3 cellular contexts compared by ENCODE assay signal in the genomic region with DNA sequence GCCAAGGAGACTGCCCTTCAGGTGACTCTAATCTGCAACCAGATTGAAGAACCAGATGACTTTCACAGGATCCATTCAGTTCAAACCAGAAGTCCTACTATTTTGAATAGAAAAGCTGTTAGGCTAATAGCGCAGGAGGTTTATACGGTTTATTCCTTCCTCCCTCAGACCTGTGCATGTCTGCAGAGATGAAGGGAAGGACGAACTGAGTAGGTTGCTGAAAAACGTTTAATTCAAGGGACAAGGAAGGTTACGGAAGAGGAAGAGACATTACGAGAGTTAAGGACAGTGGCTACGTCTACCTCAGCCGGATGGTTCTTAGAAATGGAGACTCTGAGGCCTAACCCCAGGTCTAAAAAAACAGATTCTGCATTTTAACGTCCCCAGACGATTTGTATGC.
TF ChIP-seq lines count a peak whose summit lies in the region.

No MANE protein-coding gene starts in this region.

TF ChIP-seq in A549, 52 proteins besides CTCF, POLR2A, EP300 and RAD21:
- TF ChIP-seq CBX8 (IDR thresholded peaks at IDR 0.05) (no peak), FOSB (CRISPR knock-in tag; IDR thresholded peaks at IDR 0.05) (no peak), SREBF2 (IDR thresholded peaks at IDR 0.05) (no peak), CEBPB (IDR thresholded peaks at IDR 0.05) (no peak), FOXS1 (CRISPR knock-in tag; IDR thresholded peaks at IDR 0.05) (no peak), ZSCAN20 (CRISPR knock-in tag; IDR thresholded peaks at IDR 0.05) (no peak), TFCP2L1 (CRISPR knock-in tag; IDR thresholded peaks at IDR 0.05) (no peak), PHF8 (IDR thresholded peaks at IDR 0.05; ENCODE audit: borderline replicate concordance, low read depth) (no peak), KDM1A (IDR thresholded peaks at IDR 0.05; ENCODE audit: low read depth) (no peak), GATA3 (IDR thresholded peaks at IDR 0.05; ENCODE audit: borderline replicate concordance) (no peak), BHLHE40 (IDR thresholded peaks at IDR 0.05; ENCODE audit: low read depth, low read length) (no peak), JUN (IDR thresholded peaks at IDR 0.05) (no peak), CBX2 (IDR thresholded peaks at IDR 0.05; ENCODE audit: borderline replicate concordance, low read depth) (no peak)
- TF ChIP-seq, protein P1, sequence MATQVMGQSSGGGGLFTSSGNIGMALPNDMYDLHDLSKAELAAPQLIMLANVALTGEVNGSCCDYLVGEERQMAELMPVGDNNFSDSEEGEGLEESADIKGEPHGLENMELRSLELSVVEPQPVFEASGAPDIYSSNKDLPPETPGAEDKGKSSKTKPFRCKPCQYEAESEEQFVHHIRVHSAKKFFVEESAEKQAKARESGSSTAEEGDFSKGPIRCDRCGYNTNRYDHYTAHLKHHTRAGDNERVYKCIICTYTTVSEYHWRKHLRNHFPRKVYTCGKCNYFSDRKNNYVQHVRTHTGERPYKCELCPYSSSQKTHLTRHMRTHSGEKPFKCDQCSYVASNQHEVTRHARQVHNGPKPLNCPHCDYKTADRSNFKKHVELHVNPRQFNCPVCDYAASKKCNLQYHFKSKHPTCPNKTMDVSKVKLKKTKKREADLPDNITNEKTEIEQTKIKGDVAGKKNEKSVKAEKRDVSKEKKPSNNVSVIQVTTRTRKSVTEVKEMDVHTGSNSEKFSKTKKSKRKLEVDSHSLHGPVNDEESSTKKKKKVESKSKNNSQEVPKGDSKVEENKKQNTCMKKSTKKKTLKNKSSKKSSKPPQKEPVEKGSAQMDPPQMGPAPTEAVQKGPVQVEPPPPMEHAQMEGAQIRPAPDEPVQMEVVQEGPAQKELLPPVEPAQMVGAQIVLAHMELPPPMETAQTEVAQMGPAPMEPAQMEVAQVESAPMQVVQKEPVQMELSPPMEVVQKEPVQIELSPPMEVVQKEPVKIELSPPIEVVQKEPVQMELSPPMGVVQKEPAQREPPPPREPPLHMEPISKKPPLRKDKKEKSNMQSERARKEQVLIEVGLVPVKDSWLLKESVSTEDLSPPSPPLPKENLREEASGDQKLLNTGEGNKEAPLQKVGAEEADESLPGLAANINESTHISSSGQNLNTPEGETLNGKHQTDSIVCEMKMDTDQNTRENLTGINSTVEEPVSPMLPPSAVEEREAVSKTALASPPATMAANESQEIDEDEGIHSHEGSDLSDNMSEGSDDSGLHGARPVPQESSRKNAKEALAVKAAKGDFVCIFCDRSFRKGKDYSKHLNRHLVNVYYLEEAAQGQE (IDR thresholded peaks at IDR 0.05): no peak
- TF ChIP-seq, protein P2, sequence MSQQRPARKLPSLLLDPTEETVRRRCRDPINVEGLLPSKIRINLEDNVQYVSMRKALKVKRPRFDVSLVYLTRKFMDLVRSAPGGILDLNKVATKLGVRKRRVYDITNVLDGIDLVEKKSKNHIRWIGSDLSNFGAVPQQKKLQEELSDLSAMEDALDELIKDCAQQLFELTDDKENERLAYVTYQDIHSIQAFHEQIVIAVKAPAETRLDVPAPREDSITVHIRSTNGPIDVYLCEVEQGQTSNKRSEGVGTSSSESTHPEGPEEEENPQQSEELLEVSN (IDR thresholded peaks at IDR 0.05; ENCODE audit: borderline replicate concordance, low read depth): no peak

TF ChIP-seq in HEK293, 187 proteins besides CTCF, POLR2A, EP300 and RAD21:
- TF ChIP-seq ZFP69B (tag by site-specific recombination; IDR thresholded peaks at IDR 0.05) (no peak), KLF7 (tag by site-specific recombination; IDR thresholded peaks at IDR 0.05; ENCODE audit: borderline replicate concordance) (no peak), ZNF404 (tag by site-specific recombination; IDR thresholded peaks at IDR 0.05) (no peak), ZNF777 (tag by site-specific recombination; IDR thresholded peaks at IDR 0.05; ENCODE audit: borderline replicate concordance) (no peak), ZNF837 (tag by site-specific recombination; IDR thresholded peaks at IDR 0.05) (no peak), ZFP3 (tag by site-specific recombination; IDR thresholded peaks at IDR 0.05; ENCODE audit: low read depth) (no peak)
- TF ChIP-seq, protein P3, sequence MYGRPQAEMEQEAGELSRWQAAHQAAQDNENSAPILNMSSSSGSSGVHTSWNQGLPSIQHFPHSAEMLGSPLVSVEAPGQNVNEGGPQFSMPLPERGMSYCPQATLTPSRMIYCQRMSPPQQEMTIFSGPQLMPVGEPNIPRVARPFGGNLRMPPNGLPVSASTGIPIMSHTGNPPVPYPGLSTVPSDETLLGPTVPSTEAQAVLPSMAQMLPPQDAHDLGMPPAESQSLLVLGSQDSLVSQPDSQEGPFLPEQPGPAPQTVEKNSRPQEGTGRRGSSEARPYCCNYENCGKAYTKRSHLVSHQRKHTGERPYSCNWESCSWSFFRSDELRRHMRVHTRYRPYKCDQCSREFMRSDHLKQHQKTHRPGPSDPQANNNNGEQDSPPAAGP (tag by site-specific recombination; IDR thresholded peaks at IDR 0.05): no peak

TF ChIP-seq in liver, 16 proteins besides CTCF, POLR2A, EP300 and RAD21:
- no peak for TF ChIP-seq RXRA (IDR thresholded peaks at IDR 0.05)
- TF ChIP-seq HNF4G (IDR thresholded peaks at IDR 0.05): no peak
- TF ChIP-seq, protein P1 (IDR thresholded peaks at IDR 0.05): no peak
- TF ChIP-seq JUND (IDR thresholded peaks at IDR 0.05): no peak
- TF ChIP-seq, protein P4, sequence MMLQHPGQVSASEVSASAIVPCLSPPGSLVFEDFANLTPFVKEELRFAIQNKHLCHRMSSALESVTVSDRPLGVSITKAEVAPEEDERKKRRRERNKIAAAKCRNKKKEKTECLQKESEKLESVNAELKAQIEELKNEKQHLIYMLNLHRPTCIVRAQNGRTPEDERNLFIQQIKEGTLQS (IDR thresholded peaks at IDR 0.05): no peak
- no peak for TF ChIP-seq YY1 (IDR thresholded peaks at IDR 0.05)
